In the genomic region with DNA sequence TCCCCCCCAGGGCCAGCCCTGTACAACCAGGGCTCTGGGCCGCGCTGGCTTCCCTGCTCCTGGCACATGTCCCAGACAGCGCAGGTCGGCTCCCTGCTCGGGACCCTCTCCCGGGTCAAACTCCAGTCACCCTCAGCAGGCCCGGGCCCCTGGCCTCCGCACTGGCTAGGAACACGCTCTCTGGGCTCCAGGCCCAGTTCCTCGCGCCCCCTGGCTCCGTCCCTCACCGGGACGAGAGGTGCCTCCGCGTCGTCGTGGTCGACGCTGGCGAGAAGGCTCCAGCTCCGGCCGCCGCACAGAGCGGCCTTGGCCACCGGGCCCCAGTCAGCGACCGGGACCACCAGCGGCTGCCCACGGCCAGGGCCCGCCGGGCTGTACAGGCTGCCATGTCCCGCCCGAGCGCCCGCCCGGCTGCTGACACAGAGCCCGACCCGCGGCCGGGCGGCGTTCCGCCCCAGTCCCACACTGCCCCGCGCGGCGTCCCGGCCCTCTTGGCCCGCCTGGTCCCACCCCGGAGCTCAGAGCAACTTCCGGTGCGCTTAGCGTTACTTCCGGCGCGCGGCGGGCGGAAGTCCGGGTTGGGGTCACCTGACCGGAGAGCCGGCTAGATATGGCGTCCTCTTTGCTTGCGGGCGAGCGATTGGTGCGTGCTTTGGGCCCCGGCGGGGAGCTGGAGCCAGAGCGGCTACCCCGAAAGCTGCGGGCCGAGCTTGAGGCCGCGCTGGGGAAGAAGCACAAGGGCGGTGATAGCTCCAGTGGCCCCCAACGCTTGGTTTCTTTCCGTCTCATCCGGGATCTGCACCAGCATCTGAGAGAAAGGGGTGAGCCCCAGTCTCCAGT, we compare ENCODE assay signal across 8 cellular contexts. TPM values are rescaled to one million over a fixed set of nuclear protein-coding genes. Genes with fewer than 3 reads are reported as not detected.
A peak's percentile ranks its signal among the peaks of the same experiment; 100 is the strongest.
DNase-seq lines count a peak whose midpoint lies in the region; ATAC-seq and TF ChIP-seq lines count a peak whose summit lies in the region.

A gene with protein sequence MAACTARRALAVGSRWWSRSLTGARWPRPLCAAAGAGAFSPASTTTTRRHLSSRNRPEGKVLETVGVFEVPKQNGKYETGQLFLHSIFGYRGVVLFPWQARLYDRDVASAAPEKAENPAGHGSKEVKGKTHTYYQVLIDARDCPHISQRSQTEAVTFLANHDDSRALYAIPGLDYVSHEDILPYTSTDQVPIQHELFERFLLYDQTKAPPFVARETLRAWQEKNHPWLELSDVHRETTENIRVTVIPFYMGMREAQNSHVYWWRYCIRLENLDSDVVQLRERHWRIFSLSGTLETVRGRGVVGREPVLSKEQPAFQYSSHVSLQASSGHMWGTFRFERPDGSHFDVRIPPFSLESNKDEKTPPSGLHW (minus strand): TSS at position 467 of the 840 bp plus-strand sequence. CDS start 79 bp downstream, at position 388.

- ATAC-seq in GM23338 (peak; percentile 99), natural killer cell (peak; percentile 98 to 100 (median 98))
- ATAC-seq in activated T-helper 17 cell treated with anti-CD3 and anti-CD28 coated beads, Interleukin-2, amount 50 U/mL, for 72 hours (replicated peaks): peak; percentile 99

- H3K4me3 Mint-ChIP-seq in GM23338 (peak within 1 kb of the TSS; percentile 94), natural killer cell (peak within 1 kb of the TSS; percentile 97)
- peak within 1 kb of the TSS; percentile 91 for H3K4me3 Mint-ChIP-seq in activated T-helper 17 cell treated with anti-CD3 and anti-CD28 coated beads, Interleukin-2, amount 50 U/mL, for 72 hours

- H2AFZ ChIP-seq in GM23338: peak within 1 kb of the TSS; percentile 89
- H2AFZ ChIP-seq in fibroblast of lung (ENCODE audit: low read length): peak within 1 kb of the TSS; percentile 87

- no peaks in the 10 kb centered on the region; the same call in 1 of the 2 replicates for H3F3A ChIP-seq in GM23338 (replicated peaks; ENCODE audit: low read depth)

- POLR2A ChIA-PET in RWPE1 (lab: Yijun Ruan, JAX; ENCODE audit: low non-redundant PET): interaction anchor here (0.7 to 2.1 kb wide), 4 partner anchors 10 to 105 kb away, joined by 3 to 16 read pairs (median 6); a partner anchor contains a TSS

- no peaks in the 10 kb centered on the region for H3K9me3 ChIP-seq in fibroblast of lung (ENCODE audit: control insufficient read depth, insufficient read depth, low read depth, low read length)

- peaks cover 14% of the 10 kb centered on the region for H3K4me1 Mint-ChIP-seq in GM23338
- H3K4me1 Mint-ChIP-seq in activated T-helper 17 cell treated with anti-CD3 and anti-CD28 coated beads, Interleukin-2, amount 50 U/mL, for 72 hours: peaks cover 19% of the 10 kb centered on the region
- peaks cover 24 to 26% of the 10 kb centered on the region in 2 donors for H3K4me1 Mint-ChIP-seq in natural killer cell

- H3K4me3 ChIP-seq in GM23338: peak within 1 kb of the TSS; percentile 89
- peak within 1 kb of the TSS; percentile 82 to 99 (median 94) for H3K4me3 ChIP-seq in fibroblast of lung (replicated peaks in 1 of 4; ENCODE audit: control extremely low read depth in 1 of 4, insufficient read depth in 1 of 4, low read depth in 3 of 4, low read length in 4 of 4)

- H3K27ac ChIP-seq in GM23338 (ENCODE audit: low read depth) (peak within 1 kb of the TSS; percentile 83), RWPE1 (peak within 1 kb of the TSS; percentile 77), fibroblast of lung (ENCODE audit: insufficient read depth, low read length) (peak within 1 kb of the TSS; percentile 93)

- H4K20me1 ChIP-seq in GM23338 (replicated peaks; ENCODE audit: insufficient read depth): no peaks in the 10 kb centered on the region; the same call in 1 of the 2 replicates
- no peaks in the 10 kb centered on the region for H4K20me1 ChIP-seq in fibroblast of lung (ENCODE audit: control insufficient read depth, extremely low read depth, insufficient read depth, low read length)

- H3K36me3 Mint-ChIP-seq in GM23338 (ENCODE audit: low read depth) (peaks cover 69% of the 10 kb centered on the region), natural killer cell (no peaks in the 10 kb centered on the region)
- peaks cover 85% of the 10 kb centered on the region for H3K36me3 Mint-ChIP-seq in activated T-helper 17 cell treated with anti-CD3 and anti-CD28 coated beads, Interleukin-2, amount 50 U/mL, for 72 hours (ENCODE audit: low read depth)

- H3K27me3 ChIP-seq in GM23338 (ENCODE audit: insufficient read depth): no peaks in the 10 kb centered on the region
- H3K27me3 ChIP-seq in fibroblast of lung (ENCODE audit: control insufficient read depth, insufficient read depth, low read length): no peaks in the 10 kb centered on the region

- peak within 1 kb of the TSS; percentile 89 for H3K4me2 ChIP-seq in GM23338
- H3K4me2 ChIP-seq in fibroblast of lung (ENCODE audit: extremely low read depth, insufficient read depth, low read length): peak within 1 kb of the TSS; percentile 97

- H3K27me3 Mint-ChIP-seq in GM23338 (ENCODE audit: insufficient read depth, low read depth, poor library complexity): peaks cover 6% of the 10 kb centered on the region
- H3K27me3 Mint-ChIP-seq in activated T-helper 17 cell treated with anti-CD3 and anti-CD28 coated beads, Interleukin-2, amount 50 U/mL, for 72 hours: no peaks in the 10 kb centered on the region
- no peaks in the 10 kb centered on the region for H3K27me3 Mint-ChIP-seq in natural killer cell (ENCODE audit: low read depth in 2 of 2)

- intact Hi-C loops in natural killer cell (cut with micrococcal nuclease): loop anchor here (1.0 kb wide), 2 partner anchors 22 to 38 kb away; a partner anchor contains a TSS

- CTCF ChIA-PET in RWPE1 (lab: Yijun Ruan, JAX): interaction anchor here (0.5 to 0.6 kb wide), 4 partner anchors 106 to 500 kb away, joined by 3 to 4 read pairs (median 3); no protein-coding TSS in a partner anchor

- TF ChIP-seq CTCF in GM23338 (conservative IDR thresholded peaks at IDR 0.05; ENCODE audit: low read depth in 2 of 2) (no peak), RWPE1 (conservative IDR thresholded peaks at IDR 0.05; ENCODE audit: low read depth) (no peak), fibroblast of lung (conservative IDR thresholded peaks at IDR 0.05 in 1 of 2, IDR thresholded peaks at IDR 0.05 in 1 of 2; ENCODE audit: low read depth in 1 of 2, low read length in 2 of 2) (no peak), natural killer cell (IDR thresholded peaks at IDR 0.05) (no peak)

- H3K36me3 ChIP-seq in GM23338 (ENCODE audit: insufficient read depth) (peaks cover 17% of the 10 kb centered on the region), fibroblast of lung (ENCODE audit: control insufficient read depth, insufficient read depth, low read length) (peaks cover 18% of the 10 kb centered on the region)

- H3K9me3 Mint-ChIP-seq in GM23338 (no peaks in the 10 kb centered on the region; the same call in 2 of the 3 replicates), natural killer cell (no peaks in the 10 kb centered on the region)
- H3K9me3 Mint-ChIP-seq in activated T-helper 17 cell treated with anti-CD3 and anti-CD28 coated beads, Interleukin-2, amount 50 U/mL, for 72 hours: no peaks in the 10 kb centered on the region

- peak within 1 kb of the TSS; percentile 94 for H3K9ac ChIP-seq in fibroblast of lung (ENCODE audit: insufficient read depth, low read length)

- no peaks in the 10 kb centered on the region for H3K9me2 ChIP-seq in GM23338 (ENCODE audit: insufficient read depth)

- DNase-seq in Daoy (ENCODE audit: low read depth) (peak; percentile 98), GM23338 (ENCODE audit: low spot score) (peak; percentile 97), LHCN-M2 (ENCODE audit: low read depth) (peak; percentile 91), RWPE1 (ENCODE audit: low spot score) (peak; percentile 92), fibroblast of lung (ENCODE audit: low read depth in 2 of 2) (peak; percentile 93 to 94), natural killer cell (peak; percentile 95)
- peak; percentile 91 to 95 (median 92) for DNase-seq in stimulated activated naive CD4-positive, alpha-beta T cell (lab: John Stamatoyannopoulos, UW)

- peak within 1 kb of the TSS; percentile 93 for H3K27ac Mint-ChIP-seq in GM23338
- H3K27ac Mint-ChIP-seq in activated T-helper 17 cell treated with anti-CD3 and anti-CD28 coated beads, Interleukin-2, amount 50 U/mL, for 72 hours: peak within 1 kb of the TSS; percentile 96
- H3K27ac Mint-ChIP-seq in natural killer cell: peak within 1 kb of the TSS; percentile 94

- H3K4me1 ChIP-seq in GM23338 (ENCODE audit: insufficient read depth) (peaks cover 13% of the 10 kb centered on the region), fibroblast of lung (ENCODE audit: control insufficient read depth, extremely low read depth, insufficient read depth, low read length) (peaks cover 15% of the 10 kb centered on the region)

- H3K79me2 ChIP-seq in GM23338 (replicated peaks; ENCODE audit: insufficient read depth) (peaks cover 24% of the 10 kb centered on the region), fibroblast of lung (ENCODE audit: control insufficient read depth, insufficient read depth, low read length) (peaks cover 29% of the 10 kb centered on the region)

RNA-seq across cellular contexts. Expression of the gene that starts here (rescaled TPM):
- 124 and 132 TPM in 2 replicates for total RNA-seq in Daoy (2014; rRNA removed; shearing (Covaris generic))
- total RNA-seq in GM23338 (2014; rRNA removed; shearing (Covaris generic)): 70.6 and 77.1 TPM in 2 replicates
- polyA plus RNA-seq in GM23338 (2016; fragmentation: Nextera tagmentation; extraction: Ambion mirVana) (40.7 and 45.7 TPM in 2 replicates), fibroblast of lung (89.2 and 111 TPM in 2 replicates)
- total RNA-seq in LHCN-M2 (2014; rRNA removed) (121 and 127 TPM in 2 replicates), fibroblast of lung (71.9 and 79.3 TPM in 2 replicates), natural killer cell (10 to 100 TPM; 30.8 to 37.0 (median 33.7) TPM)
- polyA plus RNA-seq in LHCN-M2 (2012): 108 TPM
- 100 to 1,000 TPM in 1 of 2 donors, 10 to 100 TPM in 1; 48.9 to 109 TPM for total RNA-seq in activated T-helper 17 cell treated with anti-CD3 and anti-CD28 coated beads, Interleukin-2, amount 50 U/mL, for 72 hours
- polyA plus RNA-seq in fibroblast of lung (2012): 90.8 and 123 TPM in 2 replicates
- polyA minus RNA-seq in fibroblast of lung (ENCODE audit: low replicate concordance): 155 and 207 TPM in 2 replicates

Comparison
In these comparisons a context has a peak if more than half of its experiments do, and no peak if none do; other contexts are left out.
1. Peak in every context shown above with its lines: DNase-seq, ATAC-seq, H3K4me3 ChIP-seq and H3K27ac ChIP-seq.